Comparison of ENCODE assay signal across 31 cellular contexts in the genomic region with DNA sequence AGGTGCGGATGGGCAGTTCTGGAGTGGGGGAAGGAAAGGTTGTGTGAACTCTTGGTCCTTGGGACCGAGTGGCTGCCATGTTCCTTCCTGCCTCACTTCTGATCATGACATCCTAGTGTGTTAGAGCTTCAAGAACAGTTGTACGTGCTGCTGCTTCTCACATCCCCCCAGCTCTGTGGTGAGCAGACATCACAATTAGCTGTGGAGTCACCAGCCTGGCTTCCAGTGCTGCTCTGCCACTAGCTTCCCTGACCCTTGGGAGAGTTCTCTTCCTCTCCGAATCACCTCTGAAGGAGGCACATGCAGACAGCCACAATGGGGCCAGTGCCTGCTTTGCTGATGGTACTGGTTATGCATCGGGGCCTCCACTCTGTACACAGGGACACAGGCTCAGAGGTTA. TPM values are rescaled to one million over a fixed set of nuclear protein-coding genes. Genes with fewer than 3 reads are reported as not detected.
"Had no signal": no experiment of that assay in that cellular context is flagged by ENCODE, and none has a peak within 500 bp of the region (broad histone marks: within the 10 kb centered on the region; RNA-seq: fewer than 3 reads in every experiment).

No MANE protein-coding gene starts in this region.

- H3K27ac ChIP-seq: brain microvascular endothelial cell, esophagus muscularis mucosa, foreskin keratinocyte, gastroesophageal sphincter, WERI-Rb-1 had no signal

- H3K9me3 ChIP-seq: esophagus muscularis mucosa, gastroesophageal sphincter had no signal

- FAIRE-seq: astrocyte, colon, endometrium had no signal

- H3K4me1 ChIP-seq: foreskin keratinocyte had no signal

- ATAC-seq: activated CD4-positive, CD25-positive, alpha-beta regulatory T cell treated with anti-CD3 and anti-CD28 coated beads, Interleukin-2, amount 50 U/mL, for 24 hours; activated CD8-positive, alpha-beta T cell treated with anti-CD3 and anti-CD28 coated beads for 36 hours; activated T-cell treated with anti-CD3 and anti-CD28 coated beads, Interleukin-2, amount 50 U/mL, for 4 hours; activated T-helper 17 cell treated with anti-CD3 and anti-CD28 coated beads, Interleukin-2, amount 50 U/mL, for 72 hours; foreskin keratinocyte; gastroesophageal sphincter; T-helper 17 cell had no signal

- H3K4me3 ChIP-seq: esophagus muscularis mucosa, gastroesophageal sphincter had no signal

- H3K27me3 ChIP-seq: brain microvascular endothelial cell, esophagus muscularis mucosa, foreskin keratinocyte, gastroesophageal sphincter had no signal

- DNase-seq: activated B cell treated with CpG ODN at 0.5 μM for 24 hours; activated CD4-positive, alpha-beta T cell treated with anti-CD3 and anti-CD28 coated beads for 48 hours; activated CD4-positive, alpha-beta T cell treated with anti-CD3 and anti-CD28 coated beads, Interleukin-2, amount 50 U/mL, for 1 hour; activated CD4-positive, alpha-beta T cell treated with anti-CD3 and anti-CD28 coated beads, Interleukin-2, amount 50 U/mL, for 48 hours; activated CD8-positive, alpha-beta memory T cell treated with anti-CD3 and anti-CD28 coated beads for 24 hours; activated CD8-positive, alpha-beta T cell treated with anti-CD3 and anti-CD28 coated beads for 36 hours; activated effector memory CD4-positive, alpha-beta T cell treated with Interleukin-2 at 50 U/mL for 16 hours; activated gamma-delta T cell treated with Interleukin-2 at 50 U/mL for 16 hours; activated naive CD4-positive, alpha-beta T cell treated with anti-CD3 and anti-CD28 coated beads, Interleukin-2, amount 50 U/mL, for 16 hours; activated naive CD4-positive, alpha-beta T cell treated with Interleukin-2 at 50 U/mL for 16 hours; activated T-cell treated with anti-CD3 and anti-CD28 coated beads, Interleukin-2, amount 50 U/mL, for 4 hours; amniotic stem cell; anterior cingulate cortex; brain microvascular endothelial cell; cortex of kidney; dermis blood vessel endothelial cell; effector CD8-positive, alpha-beta T cell; erythroblast; foreskin keratinocyte; T-helper 1 cell; T-helper 17 cell; T1000; WERI-Rb-1 had no signal

RNA-seq across cellular contexts. Expression of a gene that starts 15.8 kb away (rescaled TPM):
- total RNA-seq: dermis blood vessel endothelial cell, glomerular endothelial cell had no signal

RNA-seq across cellular contexts. Expression of a gene that starts 29.5 kb away (rescaled TPM):
- total RNA-seq: activated B cell treated with CpG ODN at 0.5 μM for 24 hours; activated CD8-positive, alpha-beta T cell treated with anti-CD3 and anti-CD28 coated beads for 36 hours; activated T-helper 17 cell treated with anti-CD3 and anti-CD28 coated beads, Interleukin-2, amount 50 U/mL, for 72 hours; dermis blood vessel endothelial cell had no signal
